In the genomic region with DNA sequence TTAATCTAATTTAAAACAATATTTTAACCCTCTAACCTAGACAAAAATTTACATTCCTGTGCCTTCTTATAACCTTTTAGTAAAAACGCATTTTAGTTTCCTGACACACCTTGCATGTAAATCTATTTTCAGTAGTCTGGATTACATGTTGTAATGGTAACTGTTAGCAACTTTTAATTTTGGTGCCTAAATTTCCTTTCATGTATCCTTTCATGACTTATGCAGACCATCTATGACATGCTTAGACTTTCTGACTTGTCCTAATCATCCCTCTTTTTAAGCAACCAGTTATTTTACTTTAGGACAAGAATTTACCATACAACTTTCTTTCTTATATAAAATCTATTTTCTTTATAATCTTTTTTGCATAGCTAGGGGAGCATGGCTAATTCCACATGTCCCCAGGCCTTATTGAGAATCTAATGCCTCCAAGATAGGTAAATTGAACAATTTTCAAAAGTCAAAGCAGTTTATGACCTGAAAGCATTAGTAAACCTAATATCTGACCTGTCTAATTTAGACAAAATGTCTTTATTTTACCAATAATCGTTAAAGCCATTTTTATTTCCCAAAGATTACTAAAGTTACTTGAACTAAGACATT, we compare ENCODE assay signal across 16 cellular contexts. TPM values are rescaled to one million over a fixed set of nuclear protein-coding genes. Genes with fewer than 3 reads are reported as not detected.
"Had no signal": no experiment of that assay in that cellular context is flagged by ENCODE, and none has a peak within 500 bp of the region (broad histone marks: within the 10 kb centered on the region; RNA-seq: fewer than 3 reads in every experiment).

No MANE protein-coding gene starts in this region.

- H3K9me3 ChIP-seq: pancreas had no signal

- H3K36me3 ChIP-seq: brain microvascular endothelial cell, pancreas had no signal

- H3K27me3 ChIP-seq: brain microvascular endothelial cell had no signal

- H3K27ac Mint-ChIP-seq: activated B cell treated with CpG ODN at 0.5 μM for 24 hours; activated CD8-positive, alpha-beta T cell treated with anti-CD3 and anti-CD28 coated beads, Interleukin-2, amount 10 ng/mL, durations not matched to agents 7 days and 5 days; activated naive CD4-positive, alpha-beta T cell treated with anti-CD3 and anti-CD28 coated beads, Interleukin-2, amount 50 U/mL, for 72 hours; naive B cell; stimulated activated naive CD8-positive, alpha-beta T cell treated with anti-CD3 and anti-CD28 coated beads, Interleukin-15, amount 100 ng/mL, for 72 hours; type B pancreatic cell had no signal

- H3K36me3 Mint-ChIP-seq: type B pancreatic cell had no signal

- H3K27me3 Mint-ChIP-seq: central memory CD8-positive, alpha-beta T cell had no signal

- H3K4me3 Mint-ChIP-seq: activated B cell treated with CpG ODN at 0.5 μM for 24 hours; activated CD8-positive, alpha-beta T cell treated with anti-CD3 and anti-CD28 coated beads, Interleukin-2, amount 10 ng/mL, durations not matched to agents 7 days and 5 days; central memory CD8-positive, alpha-beta T cell; naive B cell; stimulated activated naive CD8-positive, alpha-beta T cell treated with anti-CD3 and anti-CD28 coated beads, Interleukin-15, amount 100 ng/mL, for 72 hours; type B pancreatic cell had no signal

- H3K9me3 Mint-ChIP-seq: central memory CD8-positive, alpha-beta T cell had no signal

- H3K27ac ChIP-seq: brain microvascular endothelial cell, pancreas had no signal

- DNase-seq: activated B cell treated with CpG ODN at 0.5 μM for 24 hours; activated CD4-positive, alpha-beta T cell treated with anti-CD3 and anti-CD28 coated beads for 48 hours; activated CD8-positive, alpha-beta memory T cell treated with anti-CD3 and anti-CD28 coated beads, Interleukin-2, amount 50 U/mL, for 4 hours; activated CD8-positive, alpha-beta T cell treated with anti-CD3 and anti-CD28 coated beads, Interleukin-2, amount 10 ng/mL, durations not matched to agents 7 days and 5 days; activated gamma-delta T cell; activated T-cell treated with anti-CD3 and anti-CD28 coated beads, Interleukin-2, amount 50 U/mL, for 48 hours; amygdala; brain microvascular endothelial cell; naive B cell; pancreas; stimulated activated CD4-positive, alpha-beta T cell treated with anti-CD3 and anti-CD28 coated beads, Interleukin-1b, Interleukin-23, amount 100 ng/mL, for 48 hours; stimulated activated naive CD8-positive, alpha-beta T cell treated with anti-CD3 and anti-CD28 coated beads, Interleukin-15, amount 100 ng/mL, for 72 hours had no signal

- H3K4me1 ChIP-seq: pancreas had no signal

- H3K4me3 ChIP-seq: pancreas had no signal

- H3K4me1 Mint-ChIP-seq: activated B cell treated with CpG ODN at 0.5 μM for 24 hours; central memory CD8-positive, alpha-beta T cell; naive B cell; stimulated activated naive CD8-positive, alpha-beta T cell treated with anti-CD3 and anti-CD28 coated beads, Interleukin-15, amount 100 ng/mL, for 72 hours had no signal

RNA-seq across cellular contexts. Expression of a gene that starts 57.5 kb away (rescaled TPM):
- total RNA-seq: lung microvascular endothelial cell had no signal
